ENCODE assay signal across 12 cellular contexts in genomic region chr1:109796484-109797305, GRCh38. TPM values are rescaled to one million over a fixed set of nuclear protein-coding genes. Genes with fewer than 3 reads are reported as not detected.
DNase-seq lines count a peak whose midpoint lies in the region; ATAC-seq lines count a peak whose summit lies in the region.
"Had no signal": no experiment of that assay in that cellular context is flagged by ENCODE, and none has a peak within 500 bp of the region (broad histone marks: within the 10 kb centered on the region; RNA-seq: fewer than 3 reads in every experiment).

No MANE protein-coding gene starts in this region.

- H3K9me3 ChIP-seq in stomach smooth muscle (ENCODE audit: control insufficient read depth in 2 of 2, low read length in 2 of 2): no peaks in the 10 kb centered on the region

- peaks cover 34% of the 10 kb centered on the region for H3K4me1 ChIP-seq in stomach smooth muscle (ENCODE audit: control insufficient read depth, insufficient read depth, low read length)

- H3K27me3 ChIP-seq in stomach smooth muscle (ENCODE audit: control insufficient read depth in 1 of 2, insufficient read depth in 2 of 2, low read length in 2 of 2): no peaks in the 10 kb centered on the region

- H3K27ac Mint-ChIP-seq in activated CD4-positive, alpha-beta T cell treated with anti-CD3 and anti-CD28 coated beads, Interleukin-2, amount 10 ng/mL, durations not matched to agents 7 days and 5 days: peak overlapping the region; percentile 85

- POLR2A ChIA-PET in activated CD4-positive, alpha-beta T cell treated with anti-CD3 and anti-CD28 coated beads, Interleukin-2, amount 10 ng/mL, durations not matched to agents 7 days and 5 days (lab: Charles Lee): no interaction called here

- no peak for ATAC-seq in HG03469 (IDR thresholded peaks at IDR 0.05; ENCODE audit: unreplicated experiment)
- ATAC-seq: left ventricle myocardium superior had no signal

- no peaks in the 10 kb centered on the region for H3K27me3 Mint-ChIP-seq in activated CD4-positive, alpha-beta T cell treated with anti-CD3 and anti-CD28 coated beads, Interleukin-2, amount 10 ng/mL, durations not matched to agents 7 days and 5 days

- no peak overlapping the region for H3K4me3 Mint-ChIP-seq in activated CD4-positive, alpha-beta T cell treated with anti-CD3 and anti-CD28 coated beads, Interleukin-2, amount 10 ng/mL, durations not matched to agents 7 days and 5 days

- no peaks in the 10 kb centered on the region for H3K9me3 Mint-ChIP-seq in activated CD4-positive, alpha-beta T cell treated with anti-CD3 and anti-CD28 coated beads, Interleukin-2, amount 10 ng/mL, durations not matched to agents 7 days and 5 days

- peaks cover 7% of the 10 kb centered on the region for H3K36me3 Mint-ChIP-seq in activated CD4-positive, alpha-beta T cell treated with anti-CD3 and anti-CD28 coated beads, Interleukin-2, amount 10 ng/mL, durations not matched to agents 7 days and 5 days (ENCODE audit: low read depth)

- H3K9ac ChIP-seq in stomach smooth muscle (ENCODE audit: low read length in 2 of 2): peak overlapping the region in 1 of 2 donors; percentile 69

- peaks cover 83% of the 10 kb centered on the region for H3K4me1 Mint-ChIP-seq in activated CD4-positive, alpha-beta T cell treated with anti-CD3 and anti-CD28 coated beads, Interleukin-2, amount 10 ng/mL, durations not matched to agents 7 days and 5 days

- H3K27ac ChIP-seq in stomach smooth muscle (ENCODE audit: low read length): peak overlapping the region; percentile 50

- DNase-seq in activated CD4-positive, alpha-beta T cell treated with anti-CD3 and anti-CD28 coated beads, Interleukin-2, amount 10 ng/mL, durations not matched to agents 7 days and 5 days: peak; percentile 24
- DNase-seq in activated CD4-positive, alpha-beta T cell treated with anti-CD3 and anti-CD28 coated beads for 4 hours: no peak
- peak; percentile 52 for DNase-seq in activated CD8-positive, alpha-beta memory T cell treated with anti-CD3 and anti-CD28 coated beads, Interleukin-2, amount 50 U/mL, for 48 hours
- DNase-seq in fibroblast of peridontal ligament (ENCODE audit: extremely low read depth): peak; percentile 43
- no peak for DNase-seq in SHP77 (lab: John Stamatoyannopoulos, UW)
- no peak for DNase-seq in NCI-H446 treated with DMSO at 0.1 percent for 48 hours (lab: John Stamatoyannopoulos, UW)
- DNase-seq: ACHN, left ventricle myocardium superior, RPMI8226 had no signal

- H3K36me3 ChIP-seq in stomach smooth muscle (ENCODE audit: control insufficient read depth in 2 of 2, insufficient read depth in 2 of 2, low read length in 2 of 2): no peaks in the 10 kb centered on the region

- CTCF ChIA-PET in activated CD4-positive, alpha-beta T cell treated with anti-CD3 and anti-CD28 coated beads, Interleukin-2, amount 10 ng/mL, durations not matched to agents 7 days and 5 days (lab: Charles Lee): interaction anchor here (0.6 to 2.9 kb wide), 10 partner anchors 8 to 849 kb away, joined by 3 to 14 read pairs (median 4); partner anchors contain the start of gene AHCYL1

- H3K4me3 ChIP-seq in stomach smooth muscle (ENCODE audit: low read length in 2 of 2): peak overlapping the region in 1 of 2 donors; percentile 24

RNA-seq across cellular contexts. Expression of gene EPS8L3, which starts 33.0 kb away (rescaled TPM):
- total RNA-seq in activated CD4-positive, alpha-beta T cell treated with anti-CD3 and anti-CD28 coated beads, Interleukin-2, amount 10 ng/mL, durations not matched to agents 7 days and 5 days: not detected
- total RNA-seq: left ventricle myocardium superior, subcutaneous adipose tissue had no signal

RNA-seq across cellular contexts. Expression of gene GSTM3, which starts 55.9 kb away (rescaled TPM):
- 1 to 10 TPM; 6.3 to 8.2 TPM for total RNA-seq in activated CD4-positive, alpha-beta T cell treated with anti-CD3 and anti-CD28 coated beads, Interleukin-2, amount 10 ng/mL, durations not matched to agents 7 days and 5 days

Comparison
In these comparisons a context has a peak if more than half of its experiments do, and no peak if none do; other contexts are left out.
1. DNase-seq: peak in activated CD4-positive, alpha-beta T cell treated with anti-CD3 and anti-CD28 coated beads, Interleukin-2, amount 10 ng/mL, durations not matched to agents 7 days and 5 days (single experiment), activated CD8-positive, alpha-beta memory T cell treated with anti-CD3 and anti-CD28 coated beads, Interleukin-2, amount 50 U/mL, for 48 hours (single experiment) and fibroblast of peridontal ligament (single experiment); none in activated CD4-positive, alpha-beta T cell treated with anti-CD3 and anti-CD28 coated beads for 4 hours (0 of 2), SHP77 (0 of 2) and NCI-H446 treated with DMSO at 0.1 percent for 48 hours (single experiment).